ENCODE assay signal across 8 cellular contexts in the genomic region with DNA sequence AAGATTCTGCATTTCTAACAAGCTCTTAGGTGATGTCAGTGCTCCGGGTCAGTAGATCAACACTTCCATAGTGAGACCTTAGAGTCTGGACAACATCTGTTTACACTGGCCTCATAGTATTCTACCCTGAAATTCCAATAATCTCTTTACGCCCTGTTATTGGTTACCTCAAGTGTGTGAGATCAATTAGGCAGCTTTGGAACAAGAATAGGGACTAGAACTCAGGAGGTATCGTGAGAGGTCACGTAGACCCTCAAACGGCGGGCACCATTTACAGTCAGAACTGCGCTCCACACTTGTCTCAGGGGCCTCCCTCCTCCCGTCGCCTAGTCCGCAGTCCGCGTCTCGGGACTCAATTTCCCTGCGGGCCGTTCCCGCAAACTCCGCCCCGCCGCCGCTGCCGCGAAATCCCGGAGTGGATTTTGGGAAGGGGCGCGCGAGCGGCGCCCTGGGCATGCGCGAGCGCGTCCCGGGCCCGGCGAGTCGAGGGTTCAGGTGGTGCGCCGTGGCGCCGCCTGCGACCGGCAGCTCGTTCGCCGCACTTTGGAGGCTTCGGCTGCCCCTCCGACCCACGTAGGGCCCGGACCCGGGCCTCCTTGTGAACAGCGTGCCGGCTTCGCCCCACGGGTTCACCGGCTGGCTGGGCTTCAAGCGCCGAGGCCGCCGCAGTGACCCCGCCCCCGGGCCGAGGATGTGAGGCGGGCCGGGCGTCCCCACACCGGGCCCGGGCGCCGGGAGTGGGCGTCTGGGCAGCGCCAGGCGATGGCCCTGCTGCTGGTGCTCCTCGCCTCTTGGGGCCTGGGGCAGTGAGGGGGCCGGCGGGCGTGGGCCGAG. TPM values are rescaled to one million over a fixed set of nuclear protein-coding genes. Genes with fewer than 3 reads are reported as not detected.
DNase-seq lines count a peak whose midpoint lies in the region; FAIRE-seq and TF ChIP-seq lines count a peak whose summit lies in the region.

A gene with protein sequence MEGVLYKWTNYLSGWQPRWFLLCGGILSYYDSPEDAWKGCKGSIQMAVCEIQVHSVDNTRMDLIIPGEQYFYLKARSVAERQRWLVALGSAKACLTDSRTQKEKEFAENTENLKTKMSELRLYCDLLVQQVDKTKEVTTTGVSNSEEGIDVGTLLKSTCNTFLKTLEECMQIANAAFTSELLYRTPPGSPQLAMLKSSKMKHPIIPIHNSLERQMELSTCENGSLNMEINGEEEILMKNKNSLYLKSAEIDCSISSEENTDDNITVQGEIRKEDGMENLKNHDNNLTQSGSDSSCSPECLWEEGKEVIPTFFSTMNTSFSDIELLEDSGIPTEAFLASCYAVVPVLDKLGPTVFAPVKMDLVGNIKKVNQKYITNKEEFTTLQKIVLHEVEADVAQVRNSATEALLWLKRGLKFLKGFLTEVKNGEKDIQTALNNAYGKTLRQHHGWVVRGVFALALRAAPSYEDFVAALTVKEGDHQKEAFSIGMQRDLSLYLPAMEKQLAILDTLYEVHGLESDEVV (plus strand): TSS at position 498 of the 834 bp plus-strand sequence. CDS start 351 bp downstream, outside the sequence.

- H3K27me3 ChIP-seq in SJSA1 (replicated peaks), result no peaks in the 10 kb centered on the region
- H3K27me3 ChIP-seq in neutrophil, result peaks cover 23% of the 10 kb centered on the region
- H3K27me3 ChIP-seq in subcutaneous abdominal adipose tissue (ENCODE audit: control insufficient read depth in 5 of 5, insufficient read depth in 4 of 5, low read length in 5 of 5), result no peaks in the 10 kb centered on the region

- FAIRE-seq in frontal cortex (lab: Jason Lieb, UNC), result no peak

- peaks cover 6% of the 10 kb centered on the region; the same call in 1 of the 2 replicates for H3K36me3 ChIP-seq in SJSA1
- no peaks in the 10 kb centered on the region for H3K36me3 ChIP-seq in neutrophil
- no peaks in the 10 kb centered on the region for H3K36me3 ChIP-seq in subcutaneous abdominal adipose tissue (ENCODE audit: control insufficient read depth in 5 of 5, insufficient read depth in 5 of 5, low read length in 5 of 5)

- H3K4me1 ChIP-seq in SJSA1 (replicated peaks) (peaks cover 21% of the 10 kb centered on the region), neutrophil (ENCODE audit: control insufficient read depth in 1 of 2, insufficient read depth in 1 of 2, low read depth in 1 of 2, low read length in 1 of 2) (peaks cover 25 to 31% of the 10 kb centered on the region in 2 experiments), subcutaneous abdominal adipose tissue (ENCODE audit: control insufficient read depth in 5 of 5, insufficient read depth in 5 of 5, low read length in 5 of 5) (peaks cover 4 to 55% (median 45%) of the 10 kb centered on the region in 5 donors)

- TF ChIP-seq CTCF in LNCaP clone FGC (IDR thresholded peaks at IDR 0.05; ENCODE audit: control insufficient read depth, extremely low read depth, insufficient read depth) (no peak), neutrophil (IDR thresholded peaks at IDR 0.05) (peak; percentile 5)

- H3K27ac ChIP-seq in SJSA1 (peak within 1 kb of the TSS; percentile 12; the same call in 1 of the 2 replicates), neutrophil (peak within 1 kb of the TSS; percentile 73), subcutaneous abdominal adipose tissue (ENCODE audit: low read depth, low read length) (peak within 1 kb of the TSS; percentile 89)

- H3K9me3 ChIP-seq in SJSA1 (replicated peaks) (no peaks in the 10 kb centered on the region), neutrophil (no peaks in the 10 kb centered on the region), subcutaneous abdominal adipose tissue (ENCODE audit: control insufficient read depth in 5 of 5, low read length in 5 of 5) (no peaks in the 10 kb centered on the region)

- H3K9ac ChIP-seq in subcutaneous abdominal adipose tissue (ENCODE audit: low read length in 5 of 5), result peak within 1 kb of the TSS; percentile 63 to 95 (median 87)

- peak within 1 kb of the TSS; percentile 85 for H3K4me3 ChIP-seq in LNCaP clone FGC (ENCODE audit: low read depth, low read length)
- peak within 1 kb of the TSS; percentile 97 for H3K4me3 ChIP-seq in SJSA1
- peak within 1 kb of the TSS; percentile 82 to 93 for H3K4me3 ChIP-seq in neutrophil (ENCODE audit: low read depth in 1 of 2, low read length in 1 of 2)
- peak within 1 kb of the TSS; percentile 68 to 98 (median 91) for H3K4me3 ChIP-seq in subcutaneous abdominal adipose tissue (ENCODE audit: low read depth in 1 of 5, low read length in 5 of 5)

- in situ Hi-C loops in G401 (cut with HindIII; ENCODE audit: low sequenced_read_pairs), result no loop called here

- DNase-seq in G401 (ENCODE audit: low spot score) (peak; percentile 88), H4 (ENCODE audit: low spot score) (peak; percentile 79), LNCaP clone FGC (ENCODE audit: low read depth) (peak; percentile 38), SJSA1 (ENCODE audit: low read depth in 1 of 2, low spot score in 2 of 2) (peak; percentile 82 to 93), frontal cortex (ENCODE audit: low spot score in 2 of 2) (peak; percentile 83 to 93)
- DNase-seq in activated naive CD4-positive, alpha-beta T cell treated with Interleukin-2 at 50 U/mL for 16 hours, result peak; percentile 90

RNA-seq across cellular contexts. Expression of the gene that starts here (rescaled TPM):
- total RNA-seq in G401 (2014; rRNA removed; shearing (Covaris generic)), result 13.7 and 21.5 TPM in 2 replicates
- 16.7 and 23.3 TPM in 2 replicates for total RNA-seq in H4 (2014; rRNA removed; shearing (Covaris generic))
- 11.5 and 12.5 TPM in 2 replicates for total RNA-seq in SJSA1 (2014; rRNA removed; shearing (Covaris generic))
- total RNA-seq in frontal cortex, result 30.6 TPM

Comparison
In these comparisons a context has a peak if more than half of its experiments do, and no peak if none do; other contexts are left out.
1. Peak in every context shown above with its lines: DNase-seq, H3K4me3 ChIP-seq and H3K27ac ChIP-seq.
2. DNase-seq: peak in every context shown above with its lines; median percentile 90 in activated naive CD4-positive, alpha-beta T cell treated with Interleukin-2 at 50 U/mL for 16 hours; 88 in G401; 88 in frontal cortex; 88 in SJSA1; 79 in H4; 38 in LNCaP clone FGC.
3. H3K27ac ChIP-seq: peak in every context shown above with its lines; median percentile 89 in subcutaneous abdominal adipose tissue; 73 in neutrophil; 12 in SJSA1.